Comparison of ENCODE assay signal across 9 cellular contexts in the genomic region with DNA sequence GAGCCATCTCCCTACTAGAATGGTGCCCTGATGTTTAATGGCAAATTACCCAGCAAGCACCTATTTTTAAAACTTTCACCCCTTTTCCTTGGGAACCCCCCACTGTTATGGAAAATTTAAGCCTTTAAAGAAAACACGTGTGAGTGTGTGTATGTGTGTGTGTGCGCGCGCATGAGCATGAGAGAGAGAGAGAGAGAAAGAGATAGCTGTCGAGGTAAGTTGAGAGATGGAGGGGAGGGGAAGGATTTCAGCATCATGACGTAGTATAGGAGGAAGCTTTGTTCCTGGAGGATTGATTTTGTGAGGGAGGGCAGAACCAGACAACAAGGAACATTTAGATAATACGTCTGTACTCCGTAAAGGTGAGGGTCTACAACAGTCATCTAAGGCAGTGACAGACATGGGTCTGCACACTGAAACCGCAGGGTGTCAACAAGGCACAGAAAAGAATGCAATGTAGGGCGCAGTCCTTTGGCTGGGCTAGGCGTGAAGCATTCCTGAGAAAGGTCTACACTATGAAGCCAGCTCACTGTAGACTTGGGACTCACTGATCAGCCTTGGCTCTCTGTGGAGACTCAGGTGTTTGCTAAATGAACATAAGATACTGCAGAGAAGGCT.
A peak's percentile ranks its signal among the peaks of the same experiment; 100 is the strongest.
DNase-seq lines count a peak whose midpoint lies in the region; ATAC-seq, FAIRE-seq and TF ChIP-seq lines count a peak whose summit lies in the region.
"Had no signal": no experiment of that assay in that cellular context is flagged by ENCODE, and none has a peak within 500 bp of the region (broad histone marks: within the 10 kb centered on the region; RNA-seq: fewer than 3 reads in every experiment).

No MANE protein-coding gene starts in this region.

- DNase-seq in HCT116 (ENCODE audit: low read depth, low spot score) (no peak), T-helper 17 cell (no peak), fibroblast of villous mesenchyme (ENCODE audit: low read depth) (no peak), renal cortical epithelial cell (ENCODE audit: low read depth) (peak; percentile 10), H54 (ENCODE audit: insufficient read length, low spot score) (no peak), frontal cortex (ENCODE audit: low spot score in 2 of 2) (no peak)
- DNase-seq in stimulated activated naive CD4-positive, alpha-beta T cell (lab: John Stamatoyannopoulos, UW) = no peak

- no peaks in the 10 kb centered on the region for H3K9me2 ChIP-seq in HCT116 (ENCODE audit: insufficient read depth)

- CTCF ChIA-PET in HCT116 (lab: Charles Lee) = no interaction called here

- peak overlapping the region; percentile 88 for H2AFZ ChIP-seq in HCT116 (ENCODE audit: low read depth, low read length, poor library complexity, severe bottlenecking)

- FAIRE-seq in H54 (lab: Jason Lieb, UNC) = no peak
- no peak for FAIRE-seq in frontal cortex (lab: Jason Lieb, UNC)

- intact Hi-C loops in HCT116 (cut with micrococcal nuclease) = loop anchor here (5.0 to 10.0 kb wide), 2 partner anchors 228 to 599 kb away; a partner anchor contains a TSS

- peak overlapping the region; percentile 43 to 54 for H3K4me3 ChIP-seq in HCT116 (replicated peaks in 1 of 2; ENCODE audit: low read depth in 1 of 2, low read length in 2 of 2)
- H3K4me3 ChIP-seq in fibroblast of villous mesenchyme (ENCODE audit: low read depth, low read length) = peak overlapping the region; percentile 63

- H3K4me1 Mint-ChIP-seq in T-helper 17 cell = peaks cover 13% of the 10 kb centered on the region

- TF ChIP-seq POLR2A in HCT116 (IDR thresholded peaks at IDR 0.05; ENCODE audit: borderline replicate concordance, extremely low read depth, insufficient read depth, insufficient read length) (no peak), H54 (IDR thresholded peaks at IDR 0.05; ENCODE audit: low read depth, low read length) (no peak)

- peak overlapping the region; percentile 89 for H3K4me3 Mint-ChIP-seq in T-helper 17 cell

- H3K9ac ChIP-seq in HCT116 (ENCODE audit: low read length) = peak overlapping the region; percentile 56

- H3K4me2 ChIP-seq in HCT116 (ENCODE audit: low read length) = peak overlapping the region; percentile 93

- H3K27ac Mint-ChIP-seq in T-helper 17 cell = peak overlapping the region; percentile 68

- no peaks in the 10 kb centered on the region for H3K9me3 ChIP-seq in HCT116 (ENCODE audit: control insufficient read depth in 1 of 2, insufficient read depth in 1 of 2, low read depth in 1 of 2, low read length in 2 of 2)
- H3K9me3 ChIP-seq in T-helper 17 cell (ENCODE audit: control insufficient read depth, low read length, poor library complexity, severe bottlenecking) = no peaks in the 10 kb centered on the region
- H3K9me3 ChIP-seq: neutrophil had no signal

- TF ChIP-seq RAD21 in HCT116 (IDR thresholded peaks at IDR 0.05; ENCODE audit: low read depth) = no peak

- TF ChIP-seq CTCF in HCT116 (IDR thresholded peaks at IDR 0.05 in 2 of 3, conservative IDR thresholded peaks at IDR 0.05 in 1 of 3; ENCODE audit: borderline replicate concordance in 1 of 3, insufficient read depth in 1 of 3, low read depth in 2 of 3, low read length in 2 of 3) (no peak), fibroblast of villous mesenchyme (IDR thresholded peaks at IDR 0.05; ENCODE audit: insufficient read depth, low read depth, low read length) (no peak)

- no peaks in the 10 kb centered on the region for H3K79me2 ChIP-seq in HCT116 (ENCODE audit: insufficient read depth, low read length)

- no peaks in the 10 kb centered on the region for H3K36me3 ChIP-seq in HCT116 (ENCODE audit: control insufficient read depth in 1 of 2, insufficient read depth in 2 of 2, low read length in 2 of 2)
- H3K36me3 ChIP-seq: neutrophil had no signal

- H3K27ac ChIP-seq in HCT116 (ENCODE audit: low read depth, low read length) = no peak overlapping the region
- H3K27ac ChIP-seq: neutrophil had no signal

- ATAC-seq in HCT116 (no peak), T-helper 17 cell (no peak), HG02642 (IDR thresholded peaks at IDR 0.05; ENCODE audit: poor library complexity, unreplicated experiment) (no peak)

- POLR2A ChIA-PET in HCT116 (lab: Charles Lee) = no interaction called here

- H3K27me3 ChIP-seq in HCT116 (ENCODE audit: insufficient read depth, low read length) = no peaks in the 10 kb centered on the region

- H3K36me3 Mint-ChIP-seq in T-helper 17 cell (ENCODE audit: low read depth) = peaks cover 2% of the 10 kb centered on the region

- H3K4me1 ChIP-seq in HCT116 (ENCODE audit: control insufficient read depth in 1 of 2, insufficient read depth in 2 of 2, low read length in 2 of 2) = peaks cover 0 to 20% of the 10 kb centered on the region in 2 experiments; a peak in 2 of 4 replicates

- H4K20me1 ChIP-seq in HCT116 (ENCODE audit: insufficient read depth) = no peaks in the 10 kb centered on the region

- H3K27me3 Mint-ChIP-seq in T-helper 17 cell = peaks cover 19% of the 10 kb centered on the region

- BruUV-seq in HCT116 (replicated peaks; lab: Mats Ljungman, UMichigan) = no TSS peak

- RAD21 ChIA-PET in HCT116 (lab: Charles Lee; ENCODE audit: low non-redundant PET in 1 of 2, low total read pairs in 2 of 2, uncharacterized antibody in 2 of 2, unreplicated experiment in 2 of 2) = no interaction called here

TF ChIP-seq in HCT116, 20 proteins besides CTCF, POLR2A, EP300 and RAD21:
- no peak for TF ChIP-seq ELF1 (IDR thresholded peaks at IDR 0.05; ENCODE audit: borderline replicate concordance, low read depth)
- TF ChIP-seq SP1 (IDR thresholded peaks at IDR 0.05; ENCODE audit: low read depth) = no peak
- TF ChIP-seq, protein P1, sequence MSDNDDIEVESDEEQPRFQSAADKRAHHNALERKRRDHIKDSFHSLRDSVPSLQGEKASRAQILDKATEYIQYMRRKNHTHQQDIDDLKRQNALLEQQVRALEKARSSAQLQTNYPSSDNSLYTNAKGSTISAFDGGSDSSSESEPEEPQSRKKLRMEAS (IDR thresholded peaks at IDR 0.05) = no peak
- no peak for TF ChIP-seq SIN3A (IDR thresholded peaks at IDR 0.05; ENCODE audit: low read depth)
- TF ChIP-seq EZH2phosphoT487 (IDR thresholded peaks at IDR 0.05; ENCODE audit: borderline replicate concordance) = no peak
- no peak for TF ChIP-seq SRF (IDR thresholded peaks at IDR 0.05; ENCODE audit: low read depth)
